In genomic region chr10:117472872-117473271, GRCh38 we compare ENCODE assay signal across 23 cellular contexts.
DNase-seq lines count a peak whose midpoint lies in the region; ATAC-seq and TF ChIP-seq lines count a peak whose summit lies in the region.
"Had no signal": no experiment of that assay in that cellular context is flagged by ENCODE, and none has a peak within 500 bp of the region (broad histone marks: within the 10 kb centered on the region; RNA-seq: fewer than 3 reads in every experiment).

No MANE protein-coding gene starts in this region.

- H2BK12ac ChIP-seq in H9 (ENCODE audit: insufficient read length, low read depth, low read length) = no peak overlapping the region

- no peak overlapping the region for H2AK5ac ChIP-seq in H9 (ENCODE audit: insufficient read length, low read length)

- no peak overlapping the region for H2BK5ac ChIP-seq in H9 (ENCODE audit: insufficient read length, low read length)

- no peak overlapping the region for H2BK15ac ChIP-seq in H9 (ENCODE audit: low read depth, low read length)

- no peaks in the 10 kb centered on the region for H3K23me2 ChIP-seq in H9 (ENCODE audit: insufficient read length, low read depth, low read length, poor library complexity, severe bottlenecking)

- no peaks in the 10 kb centered on the region for H3K4me1 ChIP-seq in H9 (ENCODE audit: insufficient read depth, low read length)
- H3K4me1 ChIP-seq: A549, left lung had no signal

- no peak overlapping the region for H3K56ac ChIP-seq in H9 (ENCODE audit: insufficient read length, low read depth, low read length)

- H2AFZ ChIP-seq in H9 (ENCODE audit: low read length) = no peak overlapping the region

- no peak overlapping the region for H2BK120ac ChIP-seq in H9 (ENCODE audit: low read depth, low read length, poor library complexity, severe bottlenecking)

- H3K79me2 ChIP-seq in H9 (ENCODE audit: insufficient read depth, low read length) = no peaks in the 10 kb centered on the region

- H3K18ac ChIP-seq in H9 (ENCODE audit: insufficient read length, low read depth, low read length) = no peak overlapping the region

- H3K23ac ChIP-seq in H9 (ENCODE audit: insufficient read length, low read depth, low read length) = no peak overlapping the region

- no peaks in the 10 kb centered on the region for H3K9me3 ChIP-seq in H9 (ENCODE audit: control insufficient read depth, low read depth, low read length)
- H3K9me3 ChIP-seq: A549; BLaER1 treated with 17β-estradiol and CSF1 and Interleukin-3, amounts not matched to agents 10 nM and 100 nM; left lung; mucosa of descending colon; neutrophil had no signal

- no peak overlapping the region for H4K8ac ChIP-seq in H9 (replicated peaks; ENCODE audit: insufficient read length, low read depth, low read length)

- no peak overlapping the region for H3K27ac ChIP-seq in H9 (ENCODE audit: insufficient read length, low read depth, low read length)
- H3K27ac ChIP-seq: A549; BLaER1 treated with 17β-estradiol and CSF1 and Interleukin-3, amounts not matched to agents 10 nM and 100 nM; left lung; neutrophil had no signal

- H3K27me3 ChIP-seq in H9 (ENCODE audit: insufficient read depth, low read length) = no peaks in the 10 kb centered on the region
- H3K27me3 ChIP-seq: BLaER1 treated with 17β-estradiol and CSF1 and Interleukin-3, amounts not matched to agents 10 nM and 100 nM; neutrophil had no signal

- H3K27me3 Mint-ChIP-seq in H9 (ENCODE audit: low read depth) = peaks cover 33% of the 10 kb centered on the region

- H4K5ac ChIP-seq in H9 (ENCODE audit: insufficient read length, low read depth, low read length) = no peak overlapping the region

- H3K27ac Mint-ChIP-seq in H9 = no peak overlapping the region
- H3K27ac Mint-ChIP-seq: activated B cell treated with CpG ODN at 0.5 μM for 24 hours; activated naive CD8-positive, alpha-beta T cell treated with anti-CD3 and anti-CD28 coated beads, Interleukin-2, amount 50 U/mL, for 24 hours; activated T-helper 2 cell treated with anti-CD3 and anti-CD28 coated beads, Interferon-gamma antibody, Interleukin-2, Interleukin-4, amounts not matched to agents 10 μg/mL and 5 μg/mL and 100 μg/mL, durations not matched to agents 14 hours and 24 hours and 36 hours; T-helper 1 cell treated with Interleukin-12 subunit alpha and Interleukin-12 subunit beta and Interleukin-4 antibody, amounts not matched to agents 30 μg/mL and 1 μg/mL, for 36 hours had no signal

- no peaks in the 10 kb centered on the region for H3K9me3 Mint-ChIP-seq in H9
- H3K9me3 Mint-ChIP-seq: activated naive CD8-positive, alpha-beta T cell treated with anti-CD3 and anti-CD28 coated beads, Interleukin-2, amount 50 U/mL, for 24 hours; activated T-helper 2 cell treated with anti-CD3 and anti-CD28 coated beads, Interferon-gamma antibody, Interleukin-2, Interleukin-4, amounts not matched to agents 10 μg/mL and 5 μg/mL and 100 μg/mL, durations not matched to agents 14 hours and 24 hours and 36 hours; T-helper 1 cell treated with Interleukin-12 subunit alpha and Interleukin-12 subunit beta and Interleukin-4 antibody, amounts not matched to agents 30 μg/mL and 1 μg/mL, for 36 hours had no signal

- no peak overlapping the region for H3K4me3 Mint-ChIP-seq in H9
- H3K4me3 Mint-ChIP-seq: activated B cell treated with CpG ODN at 0.5 μM for 24 hours; activated naive CD8-positive, alpha-beta T cell treated with anti-CD3 and anti-CD28 coated beads, Interleukin-2, amount 50 U/mL, for 24 hours; T-helper 1 cell treated with Interleukin-12 subunit alpha and Interleukin-12 subunit beta and Interleukin-4 antibody, amounts not matched to agents 30 μg/mL and 1 μg/mL, for 36 hours had no signal

- no peak for TF ChIP-seq CTCF in H9 (conservative IDR thresholded peaks at IDR 0.05)

- no peaks in the 10 kb centered on the region for H3K79me1 ChIP-seq in H9 (ENCODE audit: insufficient read depth, low read depth, low read length, poor library complexity, severe bottlenecking)

- no peak overlapping the region for H4K91ac ChIP-seq in H9 (ENCODE audit: insufficient read length, low read depth, low read length)

- no CpG with 5 or more reads among the region's 3 CpGs for WGBS in H9 (ENCODE audit: extremely low coverage, insufficient read length, low lambda C conversion rate)

- H3K4me2 ChIP-seq in H9 (ENCODE audit: insufficient read depth, insufficient read length, low read length) = no peak overlapping the region
- H3K4me2 ChIP-seq: A549; BLaER1 treated with 17β-estradiol and CSF1 and Interleukin-3, amounts not matched to agents 10 nM and 100 nM had no signal

- H3T11ph ChIP-seq in H9 (ENCODE audit: low read length) = no peak overlapping the region

- H3K9ac ChIP-seq in H9 (ENCODE audit: extremely low read depth, insufficient read length, low read length) = no peak overlapping the region
- H3K9ac ChIP-seq: BLaER1 treated with 17β-estradiol and CSF1 and Interleukin-3, amounts not matched to agents 10 nM and 100 nM had no signal

- H2BK20ac ChIP-seq in H9 (ENCODE audit: low read depth, low read length, poor library complexity, severe bottlenecking) = no peak overlapping the region

- H3K14ac ChIP-seq in H9 (ENCODE audit: insufficient read depth, low read length) = no peak overlapping the region

- no peaks in the 10 kb centered on the region for H3K4me1 Mint-ChIP-seq in H9
- H3K4me1 Mint-ChIP-seq: activated B cell treated with CpG ODN at 0.5 μM for 24 hours; activated naive CD8-positive, alpha-beta T cell treated with anti-CD3 and anti-CD28 coated beads, Interleukin-2, amount 50 U/mL, for 24 hours had no signal

- peaks cover 0 to 1% (median 0%) of the 10 kb centered on the region in 3 experiments; a peak in 2 of 7 replicates for H3K36me3 Mint-ChIP-seq in H9 (ENCODE audit: insufficient read depth in 1 of 3, low read depth in 3 of 3)

- DNase-seq in SIG-M5 treated with dmso at 0.1 percent for 504 hours (lab: John Stamatoyannopoulos, UW; ENCODE audit: unreplicated experiment) (no peak), H9 (no peak), superior temporal gyrus (ENCODE audit: extremely low spot score) (no peak), NCI-H2029 treated with DMSO at 0.1 percent for 48 hours (lab: John Stamatoyannopoulos, UW) (no peak)
- DNase-seq: activated B cell treated with CpG ODN at 0.5 μM for 24 hours; activated naive CD8-positive, alpha-beta T cell treated with anti-CD3 and anti-CD28 coated beads, Interleukin-2, amount 50 U/mL, for 24 hours; erythroblast; left lung; mucosa of descending colon; NCI-H1694 treated with DMSO at 0.1 percent for 48 hours; SHP77 treated with DMSO at 0.1 percent for 48 hours; stimulated activated CD4-positive, alpha-beta T cell treated with anti-CD3 and anti-CD28 coated beads, Interleukin-15, amount 100 ng/mL, for 24 hours; stimulated activated naive CD8-positive, alpha-beta T cell treated with anti-CD3 and anti-CD28 coated beads, Interleukin-15, Interleukin-2, amounts not matched to agents 100 U/mL and 50 U/mL, for 24 hours; trophoblast cell had no signal

- no peak overlapping the region for H3K4ac ChIP-seq in H9 (ENCODE audit: low read depth, low read length)

- ATAC-seq in GM18511 (IDR thresholded peaks at IDR 0.05; ENCODE audit: unreplicated experiment) (peak; percentile 80), GM19467 (IDR thresholded peaks at IDR 0.05; ENCODE audit: unreplicated experiment) (peak; percentile 80), HG02938 (IDR thresholded peaks at IDR 0.05; ENCODE audit: unreplicated experiment) (peak; percentile 84), HG03520 (IDR thresholded peaks at IDR 0.05; ENCODE audit: unreplicated experiment) (peak; percentile 66)
- ATAC-seq: A549; activated naive CD8-positive, alpha-beta T cell treated with anti-CD3 and anti-CD28 coated beads, Interleukin-2, amount 50 U/mL, for 24 hours; left lung; mucosa of descending colon; stimulated activated naive CD8-positive, alpha-beta T cell treated with anti-CD3 and anti-CD28 coated beads, Interleukin-15, Interleukin-2, amounts not matched to agents 100 U/mL and 50 U/mL, for 24 hours had no signal

- H4K20me1 ChIP-seq in H9 (ENCODE audit: control insufficient read depth, insufficient read depth, insufficient read length) = no peaks in the 10 kb centered on the region
- H4K20me1 ChIP-seq: BLaER1 treated with 17β-estradiol and CSF1 and Interleukin-3, amounts not matched to agents 10 nM and 100 nM had no signal
